In genomic region chr20:34781250-34781649, GRCh38 we compare ENCODE assay signal across 16 cellular contexts.
"Had no signal": no experiment of that assay in that cellular context is flagged by ENCODE, and none has a peak within 500 bp of the region (broad histone marks: within the 10 kb centered on the region; RNA-seq: fewer than 3 reads in every experiment).

No MANE protein-coding gene starts in this region.

- H3K4me1 ChIP-seq: lower lobe of right lung, upper lobe of left lung had no signal

- ATAC-seq: activated CD8-positive, alpha-beta T cell treated with anti-CD3 and anti-CD28 coated beads, Interleukin-2, amount 10 ng/mL, durations not matched to agents 7 days and 5 days; lower lobe of right lung; naive thymus-derived CD4-positive, alpha-beta T cell had no signal

- H3K27ac ChIP-seq: brain microvascular endothelial cell, epithelial cell of prostate, lower lobe of right lung, upper lobe of left lung had no signal

- H3K4me3 ChIP-seq: lower lobe of right lung, upper lobe of left lung had no signal

- H3K27me3 ChIP-seq: brain microvascular endothelial cell, upper lobe of left lung had no signal

- DNase-seq: activated CD4-positive, alpha-beta T cell treated with anti-CD3 and anti-CD28 coated beads for 1 hour; activated CD4-positive, alpha-beta T cell treated with anti-CD3 and anti-CD28 coated beads, Interleukin-2, amount 50 U/mL, for 1 hour; activated CD8-positive, alpha-beta T cell treated with anti-CD3 and anti-CD28 coated beads, Interleukin-2, amount 10 ng/mL, durations not matched to agents 7 days and 5 days; activated gamma-delta T cell; aorta; brain microvascular endothelial cell; caudate nucleus; kidney; lower lobe of right lung; naive thymus-derived CD4-positive, alpha-beta T cell; occipital lobe; stimulated activated CD4-positive, alpha-beta T cell treated with anti-CD3 and anti-CD28 coated beads, Interleukin-4, amount 100 ng/mL, for 24 hours; stimulated activated naive CD4-positive, alpha-beta T cell treated with Interleukin-2 at 50 U/mL for 16 hours; T-helper 9 cell; upper lobe of left lung had no signal

- H3K9me3 ChIP-seq: lower lobe of right lung, upper lobe of left lung had no signal
